Comparison of ENCODE assay signal across 8 cellular contexts in genomic region chr5:61658592-61659008, GRCh38.
DNase-seq lines count a peak whose midpoint lies in the region; ATAC-seq and TF ChIP-seq lines count a peak whose summit lies in the region.

No MANE protein-coding gene starts in this region.

- H3K4me1 Mint-ChIP-seq in GM23338 (peaks cover 31% of the 10 kb centered on the region), progenitor cell of endocrine pancreas (ENCODE audit: low read depth) (peaks cover 12% of the 10 kb centered on the region)

- H3K27me3 Mint-ChIP-seq in GM23338 (ENCODE audit: insufficient read depth, low read depth, poor library complexity) (peaks cover 14% of the 10 kb centered on the region), progenitor cell of endocrine pancreas (peaks cover 39% of the 10 kb centered on the region)

- H3K4me2 ChIP-seq in GM23338: peak overlapping the region; percentile 72

- intact Hi-C loops in cardiac septum (cut with DNase I): loop anchor here (2.0 kb wide), 2 partner anchors 326 to 604 kb away; partner anchors contain the start of gene ZSWIM6
- intact Hi-C loops in uterus (cut with DNase I; ENCODE audit: low total_unique reads): no loop called here

- peak; percentile 72 for DNase-seq in EL
- peak; percentile 94 for DNase-seq in GM23338 (ENCODE audit: low spot score)
- peak; percentile 70 for DNase-seq in MG63
- DNase-seq in SJSA1 (ENCODE audit: low read depth in 1 of 2, low spot score in 2 of 2): peak; percentile 70 to 85
- DNase-seq in activated naive CD4-positive, alpha-beta T cell treated with anti-CD3 and anti-CD28 coated beads, Interleukin-2, amount 50 U/mL, for 72 hours (ENCODE audit: low spot score in 2 of 2): peak; percentile 76 to 89
- DNase-seq in cardiac septum (ENCODE audit: low spot score): peak; percentile 92
- DNase-seq in progenitor cell of endocrine pancreas (ENCODE audit: low spot score, unreplicated experiment): peak; percentile 87
- peak; percentile 67 for DNase-seq in uterus

- H4K20me1 ChIP-seq in GM23338 (replicated peaks; ENCODE audit: insufficient read depth): no peaks in the 10 kb centered on the region

- H3K4me3 ChIP-seq in GM23338 (no peak overlapping the region; the same call in 1 of the 2 replicates), MG63 (no peak overlapping the region), SJSA1 (no peak overlapping the region), uterus (no peak overlapping the region)

- no peak for TF ChIP-seq POLR2A in uterus (IDR thresholded peaks at IDR 0.05)

- peak overlapping the region; percentile 86 for H2AFZ ChIP-seq in GM23338

- H3K27me3 ChIP-seq in GM23338 (ENCODE audit: insufficient read depth) (no peaks in the 10 kb centered on the region; the same call in 1 of the 2 replicates), MG63 (no peaks in the 10 kb centered on the region), SJSA1 (replicated peaks) (no peaks in the 10 kb centered on the region), uterus (no peaks in the 10 kb centered on the region)

- H3K4me1 ChIP-seq in GM23338 (ENCODE audit: insufficient read depth) (peaks cover 12% of the 10 kb centered on the region), SJSA1 (replicated peaks) (peaks cover 10% of the 10 kb centered on the region), uterus (no peaks in the 10 kb centered on the region)

- H3K9me2 ChIP-seq in GM23338 (ENCODE audit: insufficient read depth): no peaks in the 10 kb centered on the region

- H3F3A ChIP-seq in GM23338 (replicated peaks; ENCODE audit: low read depth): no peaks in the 10 kb centered on the region

- no peaks in the 10 kb centered on the region for H3K79me2 ChIP-seq in GM23338 (replicated peaks; ENCODE audit: insufficient read depth)

- peak; percentile 92 to 98 for TF ChIP-seq CTCF in GM23338 (conservative IDR thresholded peaks at IDR 0.05; ENCODE audit: low read depth in 2 of 2)
- TF ChIP-seq CTCF in progenitor cell of endocrine pancreas (IDR thresholded peaks at IDR 0.05; ENCODE audit: unreplicated experiment): peak; percentile 94
- TF ChIP-seq CTCF in uterus (IDR thresholded peaks at IDR 0.05): peak; percentile 69 to 83 (median 76)

- ATAC-seq in GM23338: peak; percentile 94
- ATAC-seq in activated naive CD4-positive, alpha-beta T cell treated with anti-CD3 and anti-CD28 coated beads, Interleukin-2, amount 50 U/mL, for 72 hours: peak; percentile 72 to 84

- H3K36me3 Mint-ChIP-seq in GM23338 (ENCODE audit: low read depth) (no peaks in the 10 kb centered on the region), progenitor cell of endocrine pancreas (ENCODE audit: insufficient read depth) (no peaks in the 10 kb centered on the region)
- no peaks in the 10 kb centered on the region for H3K36me3 Mint-ChIP-seq in activated naive CD4-positive, alpha-beta T cell treated with anti-CD3 and anti-CD28 coated beads, Interleukin-2, amount 50 U/mL, for 72 hours

- no peak overlapping the region for H3K27ac ChIP-seq in GM23338 (ENCODE audit: low read depth)
- H3K27ac ChIP-seq in SJSA1: peak overlapping the region; percentile 10; the same call in 1 of the 2 replicates
- H3K27ac ChIP-seq in uterus: no peak overlapping the region

- H3K4me3 Mint-ChIP-seq in GM23338: peak overlapping the region; percentile 23; the same call in 2 of the 3 replicates
- H3K4me3 Mint-ChIP-seq in progenitor cell of endocrine pancreas (ENCODE audit: low read depth): no peak overlapping the region

- H3K9me3 Mint-ChIP-seq in GM23338: no peaks in the 10 kb centered on the region; the same call in 2 of the 3 replicates
- H3K9me3 Mint-ChIP-seq in activated naive CD4-positive, alpha-beta T cell treated with anti-CD3 and anti-CD28 coated beads, Interleukin-2, amount 50 U/mL, for 72 hours: no peaks in the 10 kb centered on the region
- H3K9me3 Mint-ChIP-seq in progenitor cell of endocrine pancreas (ENCODE audit: low read depth): no peaks in the 10 kb centered on the region

- no peaks in the 10 kb centered on the region for H3K9me3 ChIP-seq in MG63
- H3K9me3 ChIP-seq in SJSA1 (replicated peaks): no peaks in the 10 kb centered on the region
- H3K9me3 ChIP-seq in uterus: no peaks in the 10 kb centered on the region

- H3K36me3 ChIP-seq in GM23338 (ENCODE audit: insufficient read depth) (no peaks in the 10 kb centered on the region), MG63 (no peaks in the 10 kb centered on the region), SJSA1 (no peaks in the 10 kb centered on the region), uterus (no peaks in the 10 kb centered on the region)

- H3K27ac Mint-ChIP-seq in GM23338: no peak overlapping the region; the same call in 1 of the 2 replicates
- no peak overlapping the region for H3K27ac Mint-ChIP-seq in activated naive CD4-positive, alpha-beta T cell treated with anti-CD3 and anti-CD28 coated beads, Interleukin-2, amount 50 U/mL, for 72 hours
- H3K27ac Mint-ChIP-seq in progenitor cell of endocrine pancreas: peak overlapping the region; percentile 47

TF ChIP-seq in GM23338, 12 proteins besides CTCF, POLR2A, EP300 and RAD21:
- TF ChIP-seq ZNF462 (CRISPR knock-in tag; IDR thresholded peaks at IDR 0.05) (peak; percentile 30; the same call in 1 of the 2 replicates), EZH2 (IDR thresholded peaks at IDR 0.05; ENCODE audit: low read depth, unreplicated experiment) (no peak), CREB1 (CRISPR knock-in tag; IDR thresholded peaks at IDR 0.05; ENCODE audit: low read depth) (peak; percentile 58; the same call in 1 of the 2 replicates)
